In genomic region chr1:17878837-17879236, GRCh38 we compare ENCODE assay signal across 1 cellular context.
TF ChIP-seq lines count a peak whose summit lies in the region.

No MANE protein-coding gene starts in this region.

TF ChIP-seq in WTC11, 78 proteins besides CTCF, POLR2A, EP300 and RAD21 (continued from another document):
- TF ChIP-seq, protein P1, sequence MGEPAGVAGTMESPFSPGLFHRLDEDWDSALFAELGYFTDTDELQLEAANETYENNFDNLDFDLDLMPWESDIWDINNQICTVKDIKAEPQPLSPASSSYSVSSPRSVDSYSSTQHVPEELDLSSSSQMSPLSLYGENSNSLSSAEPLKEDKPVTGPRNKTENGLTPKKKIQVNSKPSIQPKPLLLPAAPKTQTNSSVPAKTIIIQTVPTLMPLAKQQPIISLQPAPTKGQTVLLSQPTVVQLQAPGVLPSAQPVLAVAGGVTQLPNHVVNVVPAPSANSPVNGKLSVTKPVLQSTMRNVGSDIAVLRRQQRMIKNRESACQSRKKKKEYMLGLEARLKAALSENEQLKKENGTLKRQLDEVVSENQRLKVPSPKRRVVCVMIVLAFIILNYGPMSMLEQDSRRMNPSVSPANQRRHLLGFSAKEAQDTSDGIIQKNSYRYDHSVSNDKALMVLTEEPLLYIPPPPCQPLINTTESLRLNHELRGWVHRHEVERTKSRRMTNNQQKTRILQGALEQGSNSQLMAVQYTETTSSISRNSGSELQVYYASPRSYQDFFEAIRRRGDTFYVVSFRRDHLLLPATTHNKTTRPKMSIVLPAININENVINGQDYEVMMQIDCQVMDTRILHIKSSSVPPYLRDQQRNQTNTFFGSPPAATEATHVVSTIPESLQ (CRISPR knock-in tag; IDR thresholded peaks at IDR 0.05), result no peak
- TF ChIP-seq ZNF219 (CRISPR knock-in tag; IDR thresholded peaks at IDR 0.05; ENCODE audit: borderline replicate concordance) (no peak), CBFB (CRISPR knock-in tag; IDR thresholded peaks at IDR 0.05; ENCODE audit: low read depth) (no peak), NFATC4 (CRISPR knock-in tag; IDR thresholded peaks at IDR 0.05) (no peak)
- TF ChIP-seq, protein P2, sequence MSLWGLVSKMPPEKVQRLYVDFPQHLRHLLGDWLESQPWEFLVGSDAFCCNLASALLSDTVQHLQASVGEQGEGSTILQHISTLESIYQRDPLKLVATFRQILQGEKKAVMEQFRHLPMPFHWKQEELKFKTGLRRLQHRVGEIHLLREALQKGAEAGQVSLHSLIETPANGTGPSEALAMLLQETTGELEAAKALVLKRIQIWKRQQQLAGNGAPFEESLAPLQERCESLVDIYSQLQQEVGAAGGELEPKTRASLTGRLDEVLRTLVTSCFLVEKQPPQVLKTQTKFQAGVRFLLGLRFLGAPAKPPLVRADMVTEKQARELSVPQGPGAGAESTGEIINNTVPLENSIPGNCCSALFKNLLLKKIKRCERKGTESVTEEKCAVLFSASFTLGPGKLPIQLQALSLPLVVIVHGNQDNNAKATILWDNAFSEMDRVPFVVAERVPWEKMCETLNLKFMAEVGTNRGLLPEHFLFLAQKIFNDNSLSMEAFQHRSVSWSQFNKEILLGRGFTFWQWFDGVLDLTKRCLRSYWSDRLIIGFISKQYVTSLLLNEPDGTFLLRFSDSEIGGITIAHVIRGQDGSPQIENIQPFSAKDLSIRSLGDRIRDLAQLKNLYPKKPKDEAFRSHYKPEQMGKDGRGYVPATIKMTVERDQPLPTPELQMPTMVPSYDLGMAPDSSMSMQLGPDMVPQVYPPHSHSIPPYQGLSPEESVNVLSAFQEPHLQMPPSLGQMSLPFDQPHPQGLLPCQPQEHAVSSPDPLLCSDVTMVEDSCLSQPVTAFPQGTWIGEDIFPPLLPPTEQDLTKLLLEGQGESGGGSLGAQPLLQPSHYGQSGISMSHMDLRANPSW (CRISPR knock-in tag; conservative IDR thresholded peaks at IDR 0.05; ENCODE audit: low read depth), result no peak
